ENCODE assay signal across 25 cellular contexts in genomic region chr10:43272030-43272429, GRCh38. TPM values are rescaled to one million over a fixed set of nuclear protein-coding genes. Genes with fewer than 3 reads are reported as not detected.
"Had no signal": no experiment of that assay in that cellular context is flagged by ENCODE, and none has a peak within 500 bp of the region (broad histone marks: within the 10 kb centered on the region; RNA-seq: fewer than 3 reads in every experiment).

No MANE protein-coding gene starts in this region.

- H3K27ac ChIP-seq: heart right ventricle, hepatocyte, left ventricle myocardium inferior, neural progenitor cell, parathyroid adenoma, right atrium auricular region, right lobe of liver, tibial nerve, upper lobe of left lung, uterus had no signal

- H3K36me3 ChIP-seq: heart right ventricle, left ventricle myocardium inferior, neural progenitor cell, right atrium auricular region, right lobe of liver, tibial nerve, upper lobe of left lung, uterus had no signal

- H3K4me2 ChIP-seq: hepatocyte, neural progenitor cell, smooth muscle cell had no signal

- H2AFZ ChIP-seq: hepatocyte, neural progenitor cell, parathyroid adenoma had no signal

- ATAC-seq: heart right ventricle; natural killer cell; right lobe of liver; stimulated activated memory B cell treated with anti-CD40 and anti-IgM and Interleukin-4, amounts not matched to agents 10 μg/mL and 1 μg/mL and 100 μg/mL, for 72 hours; stimulated activated naive CD8-positive, alpha-beta T cell treated with anti-CD3 and anti-CD28 coated beads, Interleukin-15, amount 100 ng/mL, for 72 hours had no signal

- H3K79me2 ChIP-seq: hepatocyte, parathyroid adenoma had no signal

- H3K4me3 ChIP-seq: heart right ventricle, hepatocyte, left ventricle myocardium inferior, lung, neural progenitor cell, right atrium auricular region, right lobe of liver, smooth muscle cell, tibial nerve, upper lobe of left lung, uterus had no signal

- H3K9me3 ChIP-seq: heart right ventricle, left ventricle myocardium inferior, right atrium auricular region, right lobe of liver, tibial nerve, upper lobe of left lung, uterus had no signal

- DNase-seq: heart right ventricle; left ventricle myocardium inferior; mesendoderm; naive B cell; natural killer cell; nephron progenitor cell; right lobe of liver; stimulated activated CD4-positive, alpha-beta T cell treated with anti-CD3 and anti-CD28 coated beads, Interleukin-1b, Interleukin-23, amount 100 ng/mL, for 48 hours; stimulated activated CD4-positive, alpha-beta T cell treated with anti-CD3 and anti-CD28 coated beads, Interleukin-2, amount 100 ng/mL, for 48 hours; stimulated activated CD4-positive, alpha-beta T cell treated with anti-CD3 and anti-CD28 coated beads, Interleukin-4, amount 100 ng/mL, for 4 hours; stimulated activated CD8-positive, alpha-beta memory T cell treated with anti-CD3 and anti-CD28 coated beads, Interleukin-4, amount 100 ng/mL, for 48 hours; stimulated activated naive CD4-positive, alpha-beta T cell treated with Interleukin-2 at 50 U/mL for 16 hours; stimulated activated naive CD8-positive, alpha-beta T cell treated with anti-CD3 and anti-CD28 coated beads, Interleukin-15, amount 100 ng/mL, for 72 hours; substantia nigra; upper lobe of left lung; uterus had no signal

- H3K4me1 ChIP-seq: heart right ventricle, left ventricle myocardium inferior, neural progenitor cell, parathyroid adenoma, right atrium auricular region, right lobe of liver, tibial nerve, uterus had no signal

RNA-seq across cellular contexts. Expression of gene RASGEF1A, which starts 5.2 kb away (rescaled TPM):
- total RNA-seq: osteocyte had no signal
